ENCODE assay signal across 11 cellular contexts in genomic region chr2:218993345-218994315, GRCh38. TPM values are rescaled to one million over a fixed set of nuclear protein-coding genes. Genes with fewer than 3 reads are reported as not detected.
A peak's percentile ranks its signal among the peaks of the same experiment; 100 is the strongest.
DNase-seq lines count a peak whose midpoint lies in the region; ATAC-seq and TF ChIP-seq lines count a peak whose summit lies in the region.
"Had no signal": no experiment of that assay in that cellular context is flagged by ENCODE, and none has a peak within 500 bp of the region (broad histone marks: within the 10 kb centered on the region; RNA-seq: fewer than 3 reads in every experiment).

Gene CRYBA2 (minus strand): TSS chr2:218993422. CDS start chr2:218993176, 246 bp downstream.

- peaks cover 100% of the 10 kb centered on the region for H3K27me3 Mint-ChIP-seq in stimulated activated naive CD8-positive, alpha-beta T cell treated with anti-CD3 and anti-CD28 coated beads, Interleukin-15, amount 100 ng/mL, for 72 hours
- peaks cover 92% of the 10 kb centered on the region for H3K27me3 Mint-ChIP-seq in CD4-positive, alpha-beta T cell

- POLR2A ChIA-PET in CD4-positive, alpha-beta T cell (lab: Charles Lee), result no interaction called here

- no peaks in the 10 kb centered on the region for H3K9me3 ChIP-seq in gastroesophageal sphincter
- H3K9me3 ChIP-seq in CD4-positive, alpha-beta T cell (ENCODE audit: control insufficient read depth, low read length), result no peaks in the 10 kb centered on the region

- CTCF ChIA-PET in CD4-positive, alpha-beta T cell (lab: Charles Lee), result interaction anchor here (1.3 to 2.5 kb wide), 2 partner anchors 13 to 96 kb away, joined by 4 to 10 read pairs; no protein-coding TSS in a partner anchor

- no peak within 1 kb of the TSS for H3K27ac Mint-ChIP-seq in stimulated activated naive CD8-positive, alpha-beta T cell treated with anti-CD3 and anti-CD28 coated beads, Interleukin-15, amount 100 ng/mL, for 72 hours
- H3K27ac Mint-ChIP-seq in CD4-positive, alpha-beta T cell, result no peak within 1 kb of the TSS
- H3K27ac Mint-ChIP-seq: activated CD8-positive, alpha-beta T cell treated with anti-CD3 and anti-CD28 coated beads, Interleukin-2, amount 10 ng/mL, durations not matched to agents 7 days and 5 days; natural killer cell had no signal

- H3K4me1 ChIP-seq in gastroesophageal sphincter, result peaks cover 0 to 31% (median 21%) of the 10 kb centered on the region in 3 donors

- peak within 1 kb of the TSS; percentile 26 to 50 for H3K4me3 Mint-ChIP-seq in stimulated activated naive CD8-positive, alpha-beta T cell treated with anti-CD3 and anti-CD28 coated beads, Interleukin-15, amount 100 ng/mL, for 72 hours
- H3K4me3 Mint-ChIP-seq in CD4-positive, alpha-beta T cell, result no peak within 1 kb of the TSS
- H3K4me3 Mint-ChIP-seq: activated CD8-positive, alpha-beta T cell treated with anti-CD3 and anti-CD28 coated beads, Interleukin-2, amount 10 ng/mL, durations not matched to agents 7 days and 5 days; natural killer cell had no signal

- H3K4me3 ChIP-seq in gastroesophageal sphincter, result peak within 1 kb of the TSS; percentile 13 to 49

- WGBS in gastroesophageal sphincter (ENCODE audit: low coverage in 1 of 2), 2 donors, result 22% methylated on average over 3 of the region's 88 CpGs; no CpG with 5 or more reads in 1 of the 2 donors

- TF ChIP-seq CTCF in gastroesophageal sphincter (IDR thresholded peaks at IDR 0.05), result no peak
- TF ChIP-seq CTCF in CD4-positive, alpha-beta T cell (IDR thresholded peaks at IDR 0.05), result no peak

- ATAC-seq in gastroesophageal sphincter, result no peak
- peak; percentile 48 for ATAC-seq in stimulated activated naive CD8-positive, alpha-beta T cell treated with anti-CD3 and anti-CD28 coated beads, Interleukin-15, amount 100 ng/mL, for 72 hours
- no peak for ATAC-seq in CD4-positive, alpha-beta T cell (ENCODE audit: poor library complexity)
- ATAC-seq in HG02938 (IDR thresholded peaks at IDR 0.05; ENCODE audit: unreplicated experiment), result no peak
- ATAC-seq in HG02588 (IDR thresholded peaks at IDR 0.05; ENCODE audit: unreplicated experiment), result no peak
- ATAC-seq: activated CD8-positive, alpha-beta T cell treated with anti-CD3 and anti-CD28 coated beads, Interleukin-2, amount 10 ng/mL, durations not matched to agents 7 days and 5 days; natural killer cell had no signal

- H3K36me3 ChIP-seq in gastroesophageal sphincter, result no peaks in the 10 kb centered on the region

- H3K27me3 ChIP-seq in gastroesophageal sphincter, result peaks cover 98% of the 10 kb centered on the region
- peaks cover 88% of the 10 kb centered on the region for H3K27me3 ChIP-seq in CD4-positive, alpha-beta T cell (ENCODE audit: control insufficient read depth, insufficient read depth, low read length)

- no peak for TF ChIP-seq EP300 in gastroesophageal sphincter (IDR thresholded peaks at IDR 0.05)

- TF ChIP-seq POLR2A in gastroesophageal sphincter (IDR thresholded peaks at IDR 0.05), result no peak

- H3K9me3 Mint-ChIP-seq in stimulated activated naive CD8-positive, alpha-beta T cell treated with anti-CD3 and anti-CD28 coated beads, Interleukin-15, amount 100 ng/mL, for 72 hours, result no peaks in the 10 kb centered on the region
- no peaks in the 10 kb centered on the region for H3K9me3 Mint-ChIP-seq in CD4-positive, alpha-beta T cell
- H3K9me3 Mint-ChIP-seq: natural killer cell had no signal

- no peaks in the 10 kb centered on the region for H3K36me3 Mint-ChIP-seq in CD4-positive, alpha-beta T cell (ENCODE audit: low read depth)
- H3K36me3 Mint-ChIP-seq: natural killer cell had no signal

- H3K27ac ChIP-seq in gastroesophageal sphincter, result no peak within 1 kb of the TSS
- no peak within 1 kb of the TSS for H3K27ac ChIP-seq in CD4-positive, alpha-beta T cell (ENCODE audit: low read depth, low read length)
- H3K27ac ChIP-seq: C4-2B had no signal

- intact Hi-C loops in CD4-positive, alpha-beta T cell (cut with DNase I, micrococcal nuclease), result no loop called here

- DNase-seq in NCI-H82 (lab: John Stamatoyannopoulos, UW) (peak; percentile 27), NCI-H82 treated with DMSO at 0.1 percent for 48 hours (lab: John Stamatoyannopoulos, UW; ENCODE audit: unreplicated experiment) (no peak), RPMI7951 (ENCODE audit: low read depth) (peak; percentile 45)
- DNase-seq in stimulated activated naive CD8-positive, alpha-beta T cell treated with anti-CD3 and anti-CD28 coated beads, Interleukin-15, amount 100 ng/mL, for 72 hours, result no peak
- no peak for DNase-seq in CD4-positive, alpha-beta T cell
- DNase-seq: activated CD8-positive, alpha-beta T cell treated with anti-CD3 and anti-CD28 coated beads, Interleukin-2, amount 10 ng/mL, durations not matched to agents 7 days and 5 days; natural killer cell had no signal

- peaks cover 21% of the 10 kb centered on the region for H3K4me1 Mint-ChIP-seq in stimulated activated naive CD8-positive, alpha-beta T cell treated with anti-CD3 and anti-CD28 coated beads, Interleukin-15, amount 100 ng/mL, for 72 hours
- H3K4me1 Mint-ChIP-seq in CD4-positive, alpha-beta T cell (ENCODE audit: low read depth), result peaks cover 18% of the 10 kb centered on the region

RNA-seq across cellular contexts. Expression of gene CRYBA2, which starts in this region (rescaled TPM):
- total RNA-seq in RPMI7951 (2014; rRNA removed; shearing (Covaris generic)), result 0.20 TPM in 1 of 2 replicates, not detected in the other
- total RNA-seq in gastroesophageal sphincter, result not detected
- not detected for total RNA-seq in CD4-positive, alpha-beta T cell
- total RNA-seq: activated CD8-positive, alpha-beta T cell treated with anti-CD3 and anti-CD28 coated beads, Interleukin-2, amount 10 ng/mL, durations not matched to agents 7 days and 5 days; natural killer cell had no signal

Comparison
In these comparisons a context has a peak if more than half of its experiments do, and no peak if none do; other contexts are left out.
1. Peak in DNase-seq in RPMI7951; RNA of the gene not detected or under 1 TPM.